ENCODE assay signal across 15 cellular contexts in the genomic region with DNA sequence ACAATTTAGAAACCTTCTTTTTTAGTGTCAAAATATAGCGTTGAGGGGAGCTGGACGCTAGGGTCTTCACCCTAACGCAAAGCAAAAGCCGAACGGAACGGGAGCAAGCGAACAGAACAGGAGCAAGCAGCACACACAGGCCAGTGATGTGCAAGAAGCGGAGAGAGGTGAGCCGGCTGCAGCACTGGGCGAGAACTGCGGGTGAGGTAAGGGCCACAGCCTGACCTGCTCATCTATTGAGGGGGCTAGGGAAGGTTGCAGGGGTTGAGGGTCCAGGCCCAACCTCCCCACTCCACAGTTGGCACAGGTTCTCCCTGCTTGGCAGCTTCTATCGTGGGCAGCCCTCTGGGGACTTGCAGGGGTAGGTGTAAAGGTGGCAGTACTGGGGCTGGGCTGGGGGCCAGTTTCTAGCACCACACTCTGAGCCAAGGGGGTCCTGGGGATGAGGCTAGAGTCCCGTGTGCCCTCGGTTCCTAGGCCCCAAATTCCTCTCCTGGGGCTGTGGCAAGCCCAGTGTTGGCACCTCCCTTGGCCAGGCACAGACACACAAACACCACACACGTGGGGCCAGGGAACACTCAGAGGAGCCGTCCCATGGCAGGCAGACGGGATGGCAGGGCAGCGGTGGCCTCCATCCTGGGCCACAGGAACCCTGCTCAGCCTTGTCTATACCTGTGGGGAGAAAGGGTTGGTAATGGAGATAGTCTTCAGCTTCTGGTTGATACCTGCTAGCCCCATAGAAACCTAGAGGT. TPM values are rescaled to one million over a fixed set of nuclear protein-coding genes. Genes with fewer than 3 reads are reported as not detected.
DNase-seq lines count a peak whose midpoint lies in the region; ATAC-seq and TF ChIP-seq lines count a peak whose summit lies in the region.
"Had no signal": no experiment of that assay in that cellular context is flagged by ENCODE, and none has a peak within 500 bp of the region (broad histone marks: within the 10 kb centered on the region; RNA-seq: fewer than 3 reads in every experiment).

No MANE protein-coding gene starts in this region.

- H3K4me1 Mint-ChIP-seq in HFFc6 (ENCODE audit: low read depth), result peaks cover 24% of the 10 kb centered on the region
- peaks cover 17% of the 10 kb centered on the region for H3K4me1 Mint-ChIP-seq in endodermal cell
- H3K4me1 Mint-ChIP-seq in neural crest cell, result peaks cover 19% of the 10 kb centered on the region
- H3K4me1 Mint-ChIP-seq in effector memory CD8-positive, alpha-beta T cell (ENCODE audit: low read depth in 2 of 2), result peaks cover 8 to 18% of the 10 kb centered on the region in 2 donors

- no peak for DNase-seq in HFFc6
- no peak for DNase-seq in endodermal cell
- no peak for DNase-seq in neural crest cell (ENCODE audit: low read depth, low spot score)
- DNase-seq in COLO829 (ENCODE audit: low spot score), result no peak
- DNase-seq in effector memory CD8-positive, alpha-beta T cell, result no peak
- no peak for DNase-seq in GM20000 (ENCODE audit: low spot score)
- DNase-seq: anterior cingulate cortex, NCI-H1105 treated with DMSO at 0.1 percent for 48 hours, NCI-H345, WERI-Rb-1 had no signal

- H3K4me3 ChIP-seq in BLaER1 treated with 17β-estradiol and CSF1 and Interleukin-3, amounts not matched to agents 10 nM and 100 nM, result peak overlapping the region in 3 of 10 experiments; percentile 56 to 65 (median 61); a peak in 4 of 20 replicates
- no peak overlapping the region for H3K4me3 ChIP-seq in endodermal cell (ENCODE audit: low read length)

- peaks cover 5 to 69% (median 34%) of the 10 kb centered on the region in 11 experiments; a peak in 17 of 22 replicates for H4K20me1 ChIP-seq in BLaER1 treated with 17β-estradiol and CSF1 and Interleukin-3, amounts not matched to agents 10 nM and 100 nM

- H3K4me2 ChIP-seq in BLaER1 treated with 17β-estradiol and CSF1 and Interleukin-3, amounts not matched to agents 10 nM and 100 nM, result peak overlapping the region; percentile 87 to 100 (median 98)

- no peak for ATAC-seq in GM18870 (IDR thresholded peaks at IDR 0.05; ENCODE audit: unreplicated experiment)
- ATAC-seq in effector memory CD8-positive, alpha-beta T cell (replicated peaks), result no peak
- ATAC-seq: GM12878 had no signal

- H3K36me3 ChIP-seq in BLaER1 treated with 17β-estradiol and CSF1 and Interleukin-3, amounts not matched to agents 10 nM and 100 nM, result peaks cover 53 to 74% (median 60%) of the 10 kb centered on the region in 11 experiments
- H3K36me3 ChIP-seq in endodermal cell (ENCODE audit: control insufficient read depth, insufficient read depth, low read length), result peaks cover 45% of the 10 kb centered on the region

- H3K27me3 ChIP-seq in BLaER1 treated with 17β-estradiol and CSF1 and Interleukin-3, amounts not matched to agents 10 nM and 100 nM, result no peaks in the 10 kb centered on the region
- H3K27me3 ChIP-seq in endodermal cell (ENCODE audit: control insufficient read depth, insufficient read depth, low read length, poor library complexity, severe bottlenecking), result no peaks in the 10 kb centered on the region
- H3K27me3 ChIP-seq: upper lobe of left lung had no signal

- H3K9me3 ChIP-seq in BLaER1 treated with 17β-estradiol and CSF1 and Interleukin-3, amounts not matched to agents 10 nM and 100 nM (replicated peaks in 1 of 11), result no peaks in the 10 kb centered on the region
- no peaks in the 10 kb centered on the region for H3K9me3 ChIP-seq in endodermal cell (ENCODE audit: control insufficient read depth, low read length)
- H3K9me3 ChIP-seq: prostate gland, upper lobe of left lung had no signal

- H3K27me3 Mint-ChIP-seq in HFFc6 (ENCODE audit: insufficient read depth), result no peaks in the 10 kb centered on the region; the same call in none of the 2 replicates
- H3K27me3 Mint-ChIP-seq in endodermal cell (ENCODE audit: insufficient read depth), result no peaks in the 10 kb centered on the region
- H3K27me3 Mint-ChIP-seq in neural crest cell (ENCODE audit: low read depth), result no peaks in the 10 kb centered on the region
- H3K27me3 Mint-ChIP-seq in effector memory CD8-positive, alpha-beta T cell, result no peaks in the 10 kb centered on the region

- no peak overlapping the region for H3K4me3 Mint-ChIP-seq in HFFc6
- no peak overlapping the region for H3K4me3 Mint-ChIP-seq in endodermal cell
- peak overlapping the region; percentile 83 for H3K4me3 Mint-ChIP-seq in neural crest cell
- peak overlapping the region in 1 of 2 donors; percentile 87 for H3K4me3 Mint-ChIP-seq in effector memory CD8-positive, alpha-beta T cell

- WGBS in endodermal cell (ENCODE audit: insufficient coverage in 1 of 2, insufficient read length in 1 of 2), 2 experiments, result 93 to 94% methylated on average over 10 to 18 of the region's 18 CpGs

- peak overlapping the region; percentile 79; the same call in 1 of the 2 replicates for H3K27ac Mint-ChIP-seq in HFFc6
- peak overlapping the region; percentile 92 for H3K27ac Mint-ChIP-seq in endodermal cell
- no peak overlapping the region for H3K27ac Mint-ChIP-seq in neural crest cell (ENCODE audit: unreplicated experiment)
- H3K27ac Mint-ChIP-seq in effector memory CD8-positive, alpha-beta T cell, result peak overlapping the region in 1 of 2 donors; percentile 36

- H3K36me3 Mint-ChIP-seq in HFFc6 (ENCODE audit: low read depth) (peaks cover 4% of the 10 kb centered on the region), endodermal cell (ENCODE audit: low read depth) (peaks cover 53% of the 10 kb centered on the region), neural crest cell (ENCODE audit: low read depth) (peaks cover 5% of the 10 kb centered on the region)
- H3K36me3 Mint-ChIP-seq in effector memory CD8-positive, alpha-beta T cell (ENCODE audit: insufficient read depth), result peaks cover 63% of the 10 kb centered on the region

- peaks cover 43 to 68% (median 56%) of the 10 kb centered on the region in 10 experiments for H3K4me1 ChIP-seq in BLaER1 treated with 17β-estradiol and CSF1 and Interleukin-3, amounts not matched to agents 10 nM and 100 nM
- H3K4me1 ChIP-seq in endodermal cell (ENCODE audit: control insufficient read depth, insufficient read depth, low read length), result no peaks in the 10 kb centered on the region

- TF ChIP-seq CTCF in HFFc6 (IDR thresholded peaks at IDR 0.05) (no peak), endodermal cell (conservative IDR thresholded peaks at IDR 0.05) (no peak), neural crest cell (conservative IDR thresholded peaks at IDR 0.05) (no peak), GM20000 (IDR thresholded peaks at IDR 0.05; ENCODE audit: extremely low read depth, missing control alignments) (no peak)

- H3K27ac ChIP-seq in BLaER1 treated with 17β-estradiol and CSF1 and Interleukin-3, amounts not matched to agents 10 nM and 100 nM, result peak overlapping the region in 2 of 11 experiments; percentile 69 to 85; a peak in 2 of 22 replicates
- H3K27ac ChIP-seq in endodermal cell (ENCODE audit: low read depth, low read length), result no peak overlapping the region

- H3K9me3 Mint-ChIP-seq in HFFc6 (no peaks in the 10 kb centered on the region), endodermal cell (no peaks in the 10 kb centered on the region), neural crest cell (no peaks in the 10 kb centered on the region)
- no peaks in the 10 kb centered on the region for H3K9me3 Mint-ChIP-seq in effector memory CD8-positive, alpha-beta T cell

- peak overlapping the region in 9 of 11 experiments; percentile 42 to 89 (median 75); a peak in 14 of 22 replicates for H3K9ac ChIP-seq in BLaER1 treated with 17β-estradiol and CSF1 and Interleukin-3, amounts not matched to agents 10 nM and 100 nM
- no peak overlapping the region for H3K9ac ChIP-seq in endodermal cell (ENCODE audit: extremely low read depth, low read length, poor library complexity, severe bottlenecking)

RNA-seq across cellular contexts. Expression of a gene that starts 1.2 kb away (rescaled TPM):
- 10 to 100 TPM; 12.5 to 16.5 (median 13.9) TPM for total RNA-seq in HFFc6 (2021; fragmentation: NEBNext Ultra II Directional; extraction: Animal tissue kit (Norgen Biotek cat#: 25700))
- total RNA-seq in endodermal cell (10 to 100 TPM; 39.1 to 76.0 TPM), neural crest cell (35.9 and 39.1 TPM in 2 replicates)
- 24.3 TPM for polyA plus RNA-seq in endodermal cell (2013, experiment 1 of 2)
- 26.9 TPM for polyA plus RNA-seq in endodermal cell (2013, experiment 2 of 2)

RNA-seq across cellular contexts. Expression of a gene that starts 9.5 kb away (rescaled TPM):
- total RNA-seq in HFFc6 (2021; fragmentation: NEBNext Ultra II Directional; extraction: Animal tissue kit (Norgen Biotek cat#: 25700)), result 10 to 100 TPM; 50.5 to 58.8 (median 52.5) TPM
- total RNA-seq in endodermal cell (10 to 100 TPM; 45.4 to 45.7 TPM), neural crest cell (41.2 and 42.0 TPM in 2 replicates)
- 47.0 TPM for polyA plus RNA-seq in endodermal cell (2013, experiment 1 of 2)
- 39.7 TPM for polyA plus RNA-seq in endodermal cell (2013, experiment 2 of 2)

RNA-seq across cellular contexts. Expression of a gene that starts 9.6 kb away (rescaled TPM):
- total RNA-seq in HFFc6 (2021; fragmentation: NEBNext Ultra II Directional; extraction: Animal tissue kit (Norgen Biotek cat#: 25700)), result 10 to 100 TPM; 11.7 to 18.9 (median 15.4) TPM
- total RNA-seq in endodermal cell (10 to 100 TPM; 50.9 to 56.3 TPM), neural crest cell (36.4 and 40.3 TPM in 2 replicates)
- 54.8 TPM for polyA plus RNA-seq in endodermal cell (2013, experiment 1 of 2)
- 44.5 TPM for polyA plus RNA-seq in endodermal cell (2013, experiment 2 of 2)

RNA-seq across cellular contexts. Expression of a gene that starts 13.4 kb away (rescaled TPM):
- total RNA-seq in HFFc6 (2021; fragmentation: NEBNext Ultra II Directional; extraction: Animal tissue kit (Norgen Biotek cat#: 25700)), result 10 to 100 TPM; 28.8 to 39.6 (median 33.1) TPM
- total RNA-seq in endodermal cell (10 to 100 TPM; 21.7 to 22.5 TPM), neural crest cell (26.6 and 30.1 TPM in 2 replicates)
- polyA plus RNA-seq in endodermal cell (2013, experiment 1 of 2), result 33.5 TPM
- 26.7 TPM for polyA plus RNA-seq in endodermal cell (2013, experiment 2 of 2)

RNA-seq across cellular contexts. Expression of a gene that starts 25.3 kb away (rescaled TPM):
- 1 to 10 TPM; 4.4 to 7.6 (median 5.5) TPM for total RNA-seq in HFFc6 (2021; fragmentation: NEBNext Ultra II Directional; extraction: Animal tissue kit (Norgen Biotek cat#: 25700))
- total RNA-seq in endodermal cell (10 to 100 TPM in 1 of 2 donors, 1 to 10 TPM in 1; 9.7 to 13.8 TPM), neural crest cell (11.2 and 12.7 TPM in 2 replicates)
- polyA plus RNA-seq in endodermal cell (2013, experiment 1 of 2), result 12.9 TPM
- polyA plus RNA-seq in endodermal cell (2013, experiment 2 of 2), result 7.8 TPM
